22 cellular contexts compared by ENCODE assay signal in the genomic region with DNA sequence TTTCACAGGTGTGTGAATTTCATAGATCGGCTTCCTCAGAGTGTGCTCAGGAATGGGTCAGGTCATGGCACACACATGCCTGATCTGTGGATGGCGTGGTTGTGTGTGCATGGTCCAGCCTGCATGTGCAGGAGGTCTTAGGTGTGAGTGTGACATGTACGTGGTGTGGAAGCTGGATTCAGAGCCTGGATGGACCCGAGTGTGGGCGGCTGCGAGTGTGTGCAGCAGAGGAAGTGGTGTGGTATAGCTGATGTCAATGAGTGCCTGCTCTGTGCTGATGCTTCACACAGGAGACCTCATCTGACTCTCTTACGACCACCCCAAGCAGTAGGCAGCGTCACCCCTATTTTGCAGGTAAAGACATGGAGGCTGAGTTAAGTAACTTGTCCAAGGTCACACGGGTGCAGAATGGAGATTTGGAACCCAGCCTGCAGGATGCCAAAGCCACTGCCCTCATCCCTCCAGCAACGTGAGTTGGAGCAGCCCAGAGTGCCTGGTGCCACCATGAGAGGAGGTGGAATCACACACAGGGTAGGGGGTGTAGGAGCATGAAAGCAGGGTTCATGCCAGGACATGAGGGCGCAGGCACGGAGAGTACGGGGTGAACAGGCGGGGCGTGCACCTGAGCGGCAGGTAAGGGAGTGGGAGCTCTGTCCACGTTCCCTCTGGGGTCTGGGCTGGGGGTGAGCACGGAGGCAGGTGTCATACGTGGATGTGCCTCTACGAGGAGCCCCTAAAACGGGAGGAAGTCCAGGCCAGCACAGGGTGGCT. TPM values are rescaled to one million over a fixed set of nuclear protein-coding genes. Genes with fewer than 3 reads are reported as not detected.
"Had no signal": no experiment of that assay in that cellular context is flagged by ENCODE, and none has a peak within 500 bp of the region (broad histone marks: within the 10 kb centered on the region; RNA-seq: fewer than 3 reads in every experiment).

No MANE protein-coding gene starts in this region.

- H3K4me1 Mint-ChIP-seq: activated B cell treated with CpG ODN at 0.5 μM for 24 hours, endodermal cell, memory B cell, nephron progenitor cell, T-helper 17 cell had no signal

- H3K4me3 Mint-ChIP-seq: activated B cell treated with CpG ODN at 0.5 μM for 24 hours; activated naive CD8-positive, alpha-beta T cell treated with anti-CD3 and anti-CD28 coated beads, Interleukin-2, amount 10 ng/mL, durations not matched to agents 7 days and 5 days; endodermal cell; memory B cell; nephron progenitor cell; stimulated activated naive CD8-positive, alpha-beta T cell treated with anti-CD3 and anti-CD28 coated beads, Interleukin-15, Interleukin-2, amounts not matched to agents 100 ng/mL and 50 ng/mL, for 24 hours; T-helper 17 cell had no signal

- H3K4me1 ChIP-seq: gastroesophageal sphincter, parathyroid adenoma, tibial artery had no signal

- DNase-seq: activated B cell treated with CpG ODN at 0.5 μM for 24 hours; activated CD4-positive, alpha-beta T cell treated with anti-CD3 and anti-CD28 coated beads for 4 hours; activated naive CD8-positive, alpha-beta T cell treated with anti-CD3 and anti-CD28 coated beads, Interleukin-2, amount 10 ng/mL, durations not matched to agents 7 days and 5 days; amygdala; cerebellar nuclear complex; cortex of kidney; endodermal cell; head of caudate nucleus; hypothalamus; left ventricle myocardium superior; nephron progenitor cell; nucleus accumbens; stimulated activated CD4-positive, alpha-beta T cell treated with anti-CD3 and anti-CD28 coated beads, Interleukin-4, amount 100 ng/mL, for 24 hours; SW 1271; T-helper 17 cell; tibial artery had no signal

- H2AFZ ChIP-seq: parathyroid adenoma had no signal

- H3K27ac ChIP-seq: gastroesophageal sphincter, parathyroid adenoma, tibial artery had no signal

- H3K9ac ChIP-seq: parathyroid adenoma had no signal

- H3K36me3 Mint-ChIP-seq: activated naive CD8-positive, alpha-beta T cell treated with anti-CD3 and anti-CD28 coated beads, Interleukin-2, amount 10 ng/mL, durations not matched to agents 7 days and 5 days; memory B cell had no signal

- ATAC-seq: gastroesophageal sphincter, left ventricle myocardium superior, right cardiac atrium, T-helper 17 cell had no signal

- H3K9me3 Mint-ChIP-seq: activated B cell treated with CpG ODN at 0.5 μM for 24 hours; activated naive CD8-positive, alpha-beta T cell treated with anti-CD3 and anti-CD28 coated beads, Interleukin-2, amount 10 ng/mL, durations not matched to agents 7 days and 5 days; endodermal cell; memory B cell; nephron progenitor cell; stimulated activated naive CD8-positive, alpha-beta T cell treated with anti-CD3 and anti-CD28 coated beads, Interleukin-15, Interleukin-2, amounts not matched to agents 100 ng/mL and 50 ng/mL, for 24 hours had no signal

- H3K9me3 ChIP-seq: gastroesophageal sphincter, tibial artery had no signal

- H3K27ac Mint-ChIP-seq: activated B cell treated with CpG ODN at 0.5 μM for 24 hours; activated naive CD8-positive, alpha-beta T cell treated with anti-CD3 and anti-CD28 coated beads, Interleukin-2, amount 10 ng/mL, durations not matched to agents 7 days and 5 days; endodermal cell; memory B cell; nephron progenitor cell; stimulated activated naive CD8-positive, alpha-beta T cell treated with anti-CD3 and anti-CD28 coated beads, Interleukin-15, Interleukin-2, amounts not matched to agents 100 ng/mL and 50 ng/mL, for 24 hours; T-helper 17 cell had no signal

- H3K79me2 ChIP-seq: parathyroid adenoma had no signal

RNA-seq across cellular contexts. Expression of a gene that starts 24.2 kb away (rescaled TPM):
- total RNA-seq: activated B cell treated with CpG ODN at 0.5 μM for 24 hours, pulmonary artery endothelial cell had no signal
